Comparison of ENCODE assay signal across 11 cellular contexts in genomic region chr14:90850487-90850886, GRCh38. TPM values are rescaled to one million over a fixed set of nuclear protein-coding genes. Genes with fewer than 3 reads are reported as not detected.
DNase-seq lines count a peak whose midpoint lies in the region; ATAC-seq and TF ChIP-seq lines count a peak whose summit lies in the region.
"Had no signal": no experiment of that assay in that cellular context is flagged by ENCODE, and none has a peak within 500 bp of the region (broad histone marks: within the 10 kb centered on the region; RNA-seq: fewer than 3 reads in every experiment).

No MANE protein-coding gene starts in this region.

- H4K8ac ChIP-seq in trophoblast cell (ENCODE audit: low read depth, low read length), result no peak overlapping the region

- peaks cover 0 to 8% (median 0%) of the 10 kb centered on the region in 3 donors for H3K4me1 ChIP-seq in gastroesophageal sphincter
- H3K4me1 ChIP-seq in trophoblast cell (ENCODE audit: control insufficient read depth in 1 of 2, insufficient read depth in 2 of 2, low read length in 2 of 2), result peaks cover 0 to 2% of the 10 kb centered on the region in 2 experiments

- H3K79me2 ChIP-seq in trophoblast cell (ENCODE audit: control insufficient read depth, insufficient read depth, low read length, poor library complexity), result no peaks in the 10 kb centered on the region

- peak overlapping the region; percentile 67 for H3K27ac Mint-ChIP-seq in HFFc6
- no peak overlapping the region for H3K27ac Mint-ChIP-seq in activated naive CD8-positive, alpha-beta T cell treated with anti-CD3 and anti-CD28 coated beads for 36 hours
- H3K27ac Mint-ChIP-seq: memory B cell had no signal

- no peaks in the 10 kb centered on the region for H3K9me3 Mint-ChIP-seq in HFFc6
- H3K9me3 Mint-ChIP-seq in activated naive CD8-positive, alpha-beta T cell treated with anti-CD3 and anti-CD28 coated beads for 36 hours, result no peaks in the 10 kb centered on the region
- H3K9me3 Mint-ChIP-seq: memory B cell had no signal

- no peak overlapping the region for H3K4me3 ChIP-seq in gastroesophageal sphincter
- no peak overlapping the region for H3K4me3 ChIP-seq in trophoblast cell (ENCODE audit: low read depth, low read length)

- no peaks in the 10 kb centered on the region for H3K36me3 Mint-ChIP-seq in HFFc6 (ENCODE audit: low read depth)
- no peaks in the 10 kb centered on the region for H3K36me3 Mint-ChIP-seq in activated naive CD8-positive, alpha-beta T cell treated with anti-CD3 and anti-CD28 coated beads for 36 hours

- H3K9me3 ChIP-seq in gastroesophageal sphincter (no peaks in the 10 kb centered on the region), trophoblast cell (ENCODE audit: insufficient read depth, low read depth, low read length) (no peaks in the 10 kb centered on the region)

- H3K27ac ChIP-seq in gastroesophageal sphincter (no peak overlapping the region), trophoblast cell (ENCODE audit: low read depth, low read length) (no peak overlapping the region)

- no peak overlapping the region for H4K12ac ChIP-seq in trophoblast cell (ENCODE audit: low read depth, low read length)

- WGBS in gastroesophageal sphincter (ENCODE audit: low coverage in 1 of 2), 2 donors, result 48 to 69% methylated on average over 3 of the region's 3 CpGs
- no CpG with 5 or more reads among the region's 3 CpGs for WGBS in trophoblast cell (ENCODE audit: extremely low coverage, insufficient coverage, insufficient read length)

- H2AFZ ChIP-seq in trophoblast cell (ENCODE audit: insufficient read depth, low read length, poor library complexity), result no peak overlapping the region

- H3K9ac ChIP-seq in trophoblast cell (ENCODE audit: low read length), result no peak overlapping the region

- no peak overlapping the region for H3K18ac ChIP-seq in trophoblast cell (ENCODE audit: low read length)

- H4K91ac ChIP-seq in trophoblast cell (ENCODE audit: low read depth, low read length), result no peak overlapping the region

- no peak overlapping the region for H3K14ac ChIP-seq in trophoblast cell (ENCODE audit: low read length)

- H2BK12ac ChIP-seq in trophoblast cell (ENCODE audit: low read length), result no peak overlapping the region

- H3K36me3 ChIP-seq in gastroesophageal sphincter (peaks cover 0 to 22% of the 10 kb centered on the region in 2 donors), trophoblast cell (ENCODE audit: control insufficient read depth in 1 of 2, insufficient read depth in 2 of 2, low read length in 2 of 2) (no peaks in the 10 kb centered on the region)

- peak; percentile 48 for ATAC-seq in gastroesophageal sphincter

- H3K27me3 Mint-ChIP-seq in HFFc6 (ENCODE audit: insufficient read depth), result peaks cover 11% of the 10 kb centered on the region
- H3K27me3 Mint-ChIP-seq in activated naive CD8-positive, alpha-beta T cell treated with anti-CD3 and anti-CD28 coated beads for 36 hours, result no peaks in the 10 kb centered on the region
- H3K27me3 Mint-ChIP-seq: memory B cell had no signal

- H3K4me2 ChIP-seq in trophoblast cell (ENCODE audit: low read length), result no peak overlapping the region

- DNase-seq in HFFc6 (no peak), SW 1271 (lab: John Stamatoyannopoulos, UW) (peak; percentile 51 to 88), trophoblast cell (peak; percentile 63 to 70), T-helper 1 cell (no peak), GM10266 (ENCODE audit: extremely low spot score) (no peak), C1 segment of cervical spinal cord (lab: John Stamatoyannopoulos, UW) (no peak)
- DNase-seq in activated naive CD8-positive, alpha-beta T cell treated with anti-CD3 and anti-CD28 coated beads for 36 hours, result no peak
- DNase-seq: activated T-cell treated with anti-CD3 and anti-CD28 coated beads, Interleukin-2, amount 50 U/mL, for 1 hour; effector CD4-positive, alpha-beta T cell had no signal

- no peak overlapping the region for H2BK5ac ChIP-seq in trophoblast cell (ENCODE audit: low read depth, low read length, poor library complexity)

- no peak for TF ChIP-seq POLR2A in gastroesophageal sphincter (IDR thresholded peaks at IDR 0.05)

- peaks cover 50% of the 10 kb centered on the region for H3K4me1 Mint-ChIP-seq in HFFc6 (ENCODE audit: low read depth)
- no peaks in the 10 kb centered on the region for H3K4me1 Mint-ChIP-seq in activated naive CD8-positive, alpha-beta T cell treated with anti-CD3 and anti-CD28 coated beads for 36 hours
- H3K4me1 Mint-ChIP-seq: memory B cell had no signal

- H3K4ac ChIP-seq in trophoblast cell (ENCODE audit: low read depth, low read length), result no peak overlapping the region

- H2AK5ac ChIP-seq in trophoblast cell (ENCODE audit: low read length), result no peak overlapping the region

- H3K27me3 ChIP-seq in gastroesophageal sphincter (no peaks in the 10 kb centered on the region), trophoblast cell (ENCODE audit: insufficient read depth, low read length) (no peaks in the 10 kb centered on the region)

- TF ChIP-seq EP300 in gastroesophageal sphincter (IDR thresholded peaks at IDR 0.05), result no peak

- no peak overlapping the region for H2BK120ac ChIP-seq in trophoblast cell (ENCODE audit: insufficient read depth, low read length, poor library complexity)

- no peak for TF ChIP-seq CTCF in HFFc6 (IDR thresholded peaks at IDR 0.05)
- no peak for TF ChIP-seq CTCF in gastroesophageal sphincter (IDR thresholded peaks at IDR 0.05)
- no peak for TF ChIP-seq CTCF in GM10266 (IDR thresholded peaks at IDR 0.05; ENCODE audit: control insufficient read depth, insufficient read depth, low read depth, missing control alignments)

- no peaks in the 10 kb centered on the region for H3K79me1 ChIP-seq in trophoblast cell (ENCODE audit: low read length)

- no peak overlapping the region for H3K23ac ChIP-seq in trophoblast cell (ENCODE audit: low read length)

- H3K4me3 Mint-ChIP-seq in HFFc6, result no peak overlapping the region; the same call in 1 of the 2 replicates
- H3K4me3 Mint-ChIP-seq in activated naive CD8-positive, alpha-beta T cell treated with anti-CD3 and anti-CD28 coated beads for 36 hours, result no peak overlapping the region
- H3K4me3 Mint-ChIP-seq: memory B cell had no signal

RNA-seq across cellular contexts. Expression of gene TTC7B, which starts 34.3 kb away (rescaled TPM):
- 10 to 100 TPM; 34.6 to 46.9 (median 40.9) TPM for total RNA-seq in HFFc6 (2021; fragmentation: NEBNext Ultra II Directional; extraction: Animal tissue kit (Norgen Biotek cat#: 25700))
- total RNA-seq in gastroesophageal sphincter, result 100 to 1,000 TPM in 1 of 4 donors, 10 to 100 TPM in 3; 59.0 to 170 (median 64.1) TPM
- 92.4 and 94.7 TPM in 2 replicates for polyA plus RNA-seq in trophoblast cell (2013)
- total RNA-seq in activated naive CD8-positive, alpha-beta T cell treated with anti-CD3 and anti-CD28 coated beads for 36 hours, result 1 to 10 TPM; 7.1 to 7.6 TPM

Comparison
In these comparisons a context has a peak if more than half of its experiments do, and no peak if none do; other contexts are left out.
1. DNase-seq: peak in SW 1271 (2 of 2) and trophoblast cell (2 of 2); none in HFFc6 (single experiment), T-helper 1 cell (0 of 5), GM10266 (single experiment), C1 segment of cervical spinal cord (0 of 14) and activated naive CD8-positive, alpha-beta T cell treated with anti-CD3 and anti-CD28 coated beads for 36 hours (single experiment).
2. RNA of gene TTC7B, which starts 34.3 kb away (total RNA-seq): 59.0 to 170 TPM in gastroesophageal sphincter and 34.6 to 46.9 TPM in HFFc6; 7.1 to 7.6 TPM in activated naive CD8-positive, alpha-beta T cell treated with anti-CD3 and anti-CD28 coated beads for 36 hours; every median in the first group is over 4 times any median in the second.